ENCODE assay signal across 1 cellular context in genomic region chr9:86443992-86444391, GRCh38.
TF ChIP-seq lines count a peak whose summit lies in the region.

No MANE protein-coding gene starts in this region.

TF ChIP-seq in GM23338, 12 proteins besides CTCF, POLR2A, EP300 and RAD21 (continued from another document):
- TF ChIP-seq REST (IDR thresholded peaks at IDR 0.05; ENCODE audit: unreplicated experiment) (no peak), EZH2phosphoT487 (IDR thresholded peaks at IDR 0.05; ENCODE audit: unreplicated experiment) (no peak), ZNF114 (CRISPR knock-in tag; IDR thresholded peaks at IDR 0.05) (no peak), POLR2AphosphoS5 (IDR thresholded peaks at IDR 0.05; ENCODE audit: low read depth) (no peak), EZH2 (IDR thresholded peaks at IDR 0.05; ENCODE audit: low read depth, unreplicated experiment) (no peak), ZNF462 (CRISPR knock-in tag; IDR thresholded peaks at IDR 0.05) (no peak), ZNF331 (CRISPR knock-in tag; IDR thresholded peaks at IDR 0.05; ENCODE audit: low read depth) (no peak)
